In the genomic region with DNA sequence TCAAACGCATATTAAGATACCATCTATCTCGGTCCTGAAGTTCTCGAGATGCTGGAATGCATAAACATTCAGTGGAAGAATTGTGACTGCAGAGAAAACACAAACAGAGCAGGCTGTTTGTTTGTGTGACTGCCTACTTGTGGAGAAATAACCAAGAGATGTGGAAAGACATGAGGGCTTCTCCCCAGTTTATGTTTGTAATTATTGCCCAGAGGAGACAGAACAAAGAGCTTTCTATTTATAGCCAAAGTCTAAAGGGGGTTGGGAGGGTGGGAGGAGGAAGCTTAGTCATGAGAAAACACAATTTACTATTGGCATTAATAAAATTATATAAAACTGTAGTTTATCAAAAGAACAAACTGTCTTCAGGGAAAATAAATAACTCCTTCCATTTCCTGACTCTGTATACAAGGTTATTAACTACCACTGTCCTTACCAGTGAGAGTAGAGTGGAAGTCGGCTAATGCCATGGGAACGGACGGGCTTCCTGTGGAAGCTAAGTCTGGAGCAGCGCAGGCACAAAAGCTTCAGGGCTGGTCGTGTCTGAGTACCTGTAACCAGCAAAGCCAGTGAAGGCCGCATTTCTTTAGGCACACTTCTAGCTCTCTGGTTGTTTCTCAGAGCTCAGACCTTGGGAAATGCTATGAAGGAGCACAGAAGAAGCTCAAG, we compare ENCODE assay signal across 17 cellular contexts.
A peak's percentile ranks its signal among the peaks of the same experiment; 100 is the strongest.
DNase-seq lines count a peak whose midpoint lies in the region; ATAC-seq and TF ChIP-seq lines count a peak whose summit lies in the region.
"Had no signal": no experiment of that assay in that cellular context is flagged by ENCODE, and none has a peak within 500 bp of the region (broad histone marks: within the 10 kb centered on the region; RNA-seq: fewer than 3 reads in every experiment).

No MANE protein-coding gene starts in this region.

- peaks cover 4% of the 10 kb centered on the region for H3K27me3 Mint-ChIP-seq in activated naive CD4-positive, alpha-beta T cell treated with anti-CD3 and anti-CD28 coated beads, Interleukin-2, amount 10 ng/mL, durations not matched to agents 7 days and 5 days
- H3K27me3 Mint-ChIP-seq: activated CD4-positive, alpha-beta T cell treated with anti-CD3 and anti-CD28 coated beads, Interleukin-2, amount 10 ng/mL, durations not matched to agents 24 days and 14 days; CD8-positive, alpha-beta memory T cell; effector memory CD8-positive, alpha-beta T cell; stimulated activated memory B cell treated with anti-CD40 and anti-IgM and Interleukin-4, amounts not matched to agents 10 μg/mL and 1 μg/mL and 100 μg/mL, for 72 hours had no signal

- H3K4me1 ChIP-seq in SJSA1 (replicated peaks): peaks cover 22% of the 10 kb centered on the region

- H3K36me3 Mint-ChIP-seq in activated naive CD4-positive, alpha-beta T cell treated with anti-CD3 and anti-CD28 coated beads, Interleukin-2, amount 10 ng/mL, durations not matched to agents 7 days and 5 days: peaks cover 9% of the 10 kb centered on the region
- H3K36me3 Mint-ChIP-seq: CD8-positive, alpha-beta memory T cell had no signal

- peak; percentile 40 for DNase-seq in COLO829 (ENCODE audit: low spot score)
- DNase-seq in SJSA1 (ENCODE audit: low read depth in 1 of 2, low spot score in 2 of 2): peak in 1 of 2 experiments; percentile 82
- peak; percentile 53 for DNase-seq in fibroblast of pulmonary artery (ENCODE audit: low read depth)
- no peak for DNase-seq in NCI-H1105 treated with DMSO at 0.1 percent for 48 hours (lab: John Stamatoyannopoulos, UW)
- DNase-seq in activated naive CD4-positive, alpha-beta T cell treated with anti-CD3 and anti-CD28 coated beads, Interleukin-2, amount 10 ng/mL, durations not matched to agents 7 days and 5 days: no peak
- no peak for DNase-seq in NCI-H2107 (lab: John Stamatoyannopoulos, UW)
- DNase-seq: activated CD4-positive, alpha-beta T cell treated with anti-CD3 and anti-CD28 coated beads, Interleukin-2, amount 10 ng/mL, durations not matched to agents 24 days and 14 days; brain microvascular endothelial cell; CD8-positive, alpha-beta memory T cell; effector memory CD8-positive, alpha-beta T cell; mesendoderm; NCI-H748 treated with DMSO at 0.1 percent for 48 hours; stimulated activated CD4-positive, alpha-beta T cell treated with anti-CD3 and anti-CD28 coated beads, Interleukin-4, amount 100 ng/mL, for 24 hours; T-helper 9 cell had no signal

- no peaks in the 10 kb centered on the region for H3K36me3 ChIP-seq in SJSA1
- H3K36me3 ChIP-seq: brain microvascular endothelial cell had no signal

- H3K4me3 ChIP-seq in SJSA1: no peak overlapping the region
- no peak overlapping the region for H3K4me3 ChIP-seq in fibroblast of pulmonary artery (replicated peaks; ENCODE audit: low read depth, low read length)
- H3K4me3 ChIP-seq in skin epidermis: no peak overlapping the region

- no peak for TF ChIP-seq CTCF in fibroblast of pulmonary artery (IDR thresholded peaks at IDR 0.05; ENCODE audit: low read length, missing control alignments)

- H3K4me1 Mint-ChIP-seq in activated naive CD4-positive, alpha-beta T cell treated with anti-CD3 and anti-CD28 coated beads, Interleukin-2, amount 10 ng/mL, durations not matched to agents 7 days and 5 days: peaks cover 17% of the 10 kb centered on the region

- no peak for ATAC-seq in GM21825 (IDR thresholded peaks at IDR 0.05; ENCODE audit: unreplicated experiment)
- ATAC-seq: effector memory CD8-positive, alpha-beta T cell; stimulated activated memory B cell treated with anti-CD40 and anti-IgM and Interleukin-4, amounts not matched to agents 10 μg/mL and 1 μg/mL and 100 μg/mL, for 72 hours had no signal

- H3K27ac Mint-ChIP-seq in activated naive CD4-positive, alpha-beta T cell treated with anti-CD3 and anti-CD28 coated beads, Interleukin-2, amount 10 ng/mL, durations not matched to agents 7 days and 5 days: no peak overlapping the region
- H3K27ac Mint-ChIP-seq: activated CD4-positive, alpha-beta T cell treated with anti-CD3 and anti-CD28 coated beads, Interleukin-2, amount 10 ng/mL, durations not matched to agents 24 days and 14 days; effector memory CD8-positive, alpha-beta T cell; stimulated activated memory B cell treated with anti-CD40 and anti-IgM and Interleukin-4, amounts not matched to agents 10 μg/mL and 1 μg/mL and 100 μg/mL, for 72 hours had no signal

- CTCF ChIA-PET in activated naive CD4-positive, alpha-beta T cell treated with anti-CD3 and anti-CD28 coated beads, Interleukin-2, amount 10 ng/mL, durations not matched to agents 7 days and 5 days (lab: Charles Lee): interaction anchor here (0.7 kb wide), 1 partner anchor 13 kb away, joined by 3 read pairs; no protein-coding TSS in a partner anchor

- H3K27ac ChIP-seq in SJSA1 (peak overlapping the region; percentile 89), skin epidermis (peak overlapping the region in 12 of 21 experiments; percentile 8 to 79 (median 42))
- H3K27ac ChIP-seq: brain microvascular endothelial cell had no signal

- no peaks in the 10 kb centered on the region for H3K27me3 ChIP-seq in SJSA1 (replicated peaks)
- H3K27me3 ChIP-seq: brain microvascular endothelial cell had no signal

- no peak overlapping the region for H3K4me3 Mint-ChIP-seq in activated naive CD4-positive, alpha-beta T cell treated with anti-CD3 and anti-CD28 coated beads, Interleukin-2, amount 10 ng/mL, durations not matched to agents 7 days and 5 days
- H3K4me3 Mint-ChIP-seq: activated CD4-positive, alpha-beta T cell treated with anti-CD3 and anti-CD28 coated beads, Interleukin-2, amount 10 ng/mL, durations not matched to agents 24 days and 14 days; CD8-positive, alpha-beta memory T cell; effector memory CD8-positive, alpha-beta T cell; stimulated activated memory B cell treated with anti-CD40 and anti-IgM and Interleukin-4, amounts not matched to agents 10 μg/mL and 1 μg/mL and 100 μg/mL, for 72 hours had no signal

- no peaks in the 10 kb centered on the region for H3K9me3 ChIP-seq in SJSA1 (replicated peaks)

- H3K9me3 Mint-ChIP-seq in activated naive CD4-positive, alpha-beta T cell treated with anti-CD3 and anti-CD28 coated beads, Interleukin-2, amount 10 ng/mL, durations not matched to agents 7 days and 5 days: peaks cover 7% of the 10 kb centered on the region

Comparison
In these comparisons a context has a peak if more than half of its experiments do, and no peak if none do; other contexts are left out.
1. DNase-seq: peak in COLO829 (single experiment) and fibroblast of pulmonary artery (single experiment); none in NCI-H1105 treated with DMSO at 0.1 percent for 48 hours (single experiment), activated naive CD4-positive, alpha-beta T cell treated with anti-CD3 and anti-CD28 coated beads, Interleukin-2, amount 10 ng/mL, durations not matched to agents 7 days and 5 days (single experiment) and NCI-H2107 (single experiment).